ENCODE assay signal across 8 cellular contexts in the genomic region with DNA sequence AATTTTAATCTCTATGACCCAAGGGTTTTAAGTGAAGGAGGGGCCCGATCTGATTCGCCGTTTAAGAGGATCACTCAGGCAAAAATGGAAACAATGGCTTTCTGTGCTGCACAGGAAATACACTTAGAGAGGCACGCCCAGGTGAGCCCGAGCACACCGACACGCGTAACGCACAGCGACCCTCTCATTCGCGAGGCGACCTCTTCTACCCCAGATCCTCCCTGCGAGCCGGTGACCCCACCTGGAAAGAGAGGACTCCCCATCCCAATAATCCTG. TPM values are rescaled to one million over a fixed set of nuclear protein-coding genes. Genes with fewer than 3 reads are reported as not detected.
DNase-seq lines count a peak whose midpoint lies in the region; ATAC-seq and TF ChIP-seq lines count a peak whose summit lies in the region.

No MANE protein-coding gene starts in this region.

- no peak for TF ChIP-seq EP300 in ovary (IDR thresholded peaks at IDR 0.05)

- TF ChIP-seq CTCF in ovary (IDR thresholded peaks at IDR 0.05), result no peak

- peak overlapping the region; percentile 90 for H3K27ac Mint-ChIP-seq in activated naive CD4-positive, alpha-beta T cell treated with anti-CD3 and anti-CD28 coated beads, Interleukin-2, amount 10 ng/mL, durations not matched to agents 7 days and 5 days
- peak overlapping the region; percentile 94 for H3K27ac Mint-ChIP-seq in activated naive CD8-positive, alpha-beta T cell
- H3K27ac Mint-ChIP-seq in memory B cell, result peak overlapping the region; percentile 90

- no peak for DNase-seq in activated naive CD4-positive, alpha-beta T cell treated with anti-CD3 and anti-CD28 coated beads, Interleukin-2, amount 10 ng/mL, durations not matched to agents 7 days and 5 days
- no peak for DNase-seq in activated naive CD4-positive, alpha-beta T cell treated with Interleukin-2 at 50 U/mL for 16 hours
- DNase-seq in memory B cell (ENCODE audit: low spot score in 2 of 2) (no peak), ovary (no peak), HEK293T (ENCODE audit: extremely low spot score) (no peak), NCI-H1930 (lab: John Stamatoyannopoulos, UW) (no peak)

- H3K36me3 ChIP-seq in ovary, result no peaks in the 10 kb centered on the region

- no peak for TF ChIP-seq POLR2A in ovary (IDR thresholded peaks at IDR 0.05)

- H3K36me3 Mint-ChIP-seq in activated naive CD4-positive, alpha-beta T cell treated with anti-CD3 and anti-CD28 coated beads, Interleukin-2, amount 10 ng/mL, durations not matched to agents 7 days and 5 days, result peaks cover 15% of the 10 kb centered on the region
- no peaks in the 10 kb centered on the region for H3K36me3 Mint-ChIP-seq in activated naive CD8-positive, alpha-beta T cell
- no peaks in the 10 kb centered on the region for H3K36me3 Mint-ChIP-seq in memory B cell

- peak; percentile 5 for ATAC-seq in HG03439 (IDR thresholded peaks at IDR 0.05; ENCODE audit: unreplicated experiment)
- ATAC-seq in memory B cell (ENCODE audit: low read depth), result peak; percentile 34

- peak overlapping the region; percentile 86 for H3K4me3 Mint-ChIP-seq in activated naive CD4-positive, alpha-beta T cell treated with anti-CD3 and anti-CD28 coated beads, Interleukin-2, amount 10 ng/mL, durations not matched to agents 7 days and 5 days
- H3K4me3 Mint-ChIP-seq in activated naive CD8-positive, alpha-beta T cell, result peak overlapping the region; percentile 96
- peak overlapping the region; percentile 84 for H3K4me3 Mint-ChIP-seq in memory B cell

- H3K27me3 Mint-ChIP-seq in activated naive CD4-positive, alpha-beta T cell treated with anti-CD3 and anti-CD28 coated beads, Interleukin-2, amount 10 ng/mL, durations not matched to agents 7 days and 5 days, result no peaks in the 10 kb centered on the region
- H3K27me3 Mint-ChIP-seq in activated naive CD8-positive, alpha-beta T cell, result no peaks in the 10 kb centered on the region
- H3K27me3 Mint-ChIP-seq in memory B cell, result no peaks in the 10 kb centered on the region

- CTCF ChIA-PET in activated naive CD4-positive, alpha-beta T cell treated with anti-CD3 and anti-CD28 coated beads, Interleukin-2, amount 10 ng/mL, durations not matched to agents 7 days and 5 days (lab: Charles Lee), result interaction anchor here (1.0 kb wide), 1 partner anchor 97 kb away, joined by 6 read pairs; no protein-coding TSS in a partner anchor
- CTCF ChIA-PET in HEK293T (lab: Yijun Ruan, JAX), result no interaction called here

- H3K27ac ChIP-seq in ovary, result no peak overlapping the region

- POLR2A ChIA-PET in HEK293T (lab: Yijun Ruan, JAX), result no interaction called here

- no peak overlapping the region for H3K4me3 ChIP-seq in ovary

- 1 to 3% (median 2%) methylated on average over 15 of the region's 15 CpGs for WGBS in ovary, 3 donors

- no peaks in the 10 kb centered on the region for H3K9me3 Mint-ChIP-seq in activated naive CD4-positive, alpha-beta T cell treated with anti-CD3 and anti-CD28 coated beads, Interleukin-2, amount 10 ng/mL, durations not matched to agents 7 days and 5 days
- H3K9me3 Mint-ChIP-seq in activated naive CD8-positive, alpha-beta T cell (ENCODE audit: low read depth), result no peaks in the 10 kb centered on the region
- peaks cover 3% of the 10 kb centered on the region for H3K9me3 Mint-ChIP-seq in memory B cell

- H3K4me1 ChIP-seq in ovary (ENCODE audit: insufficient read depth), result peaks cover 2% of the 10 kb centered on the region

- peaks cover 56% of the 10 kb centered on the region for H3K4me1 Mint-ChIP-seq in activated naive CD4-positive, alpha-beta T cell treated with anti-CD3 and anti-CD28 coated beads, Interleukin-2, amount 10 ng/mL, durations not matched to agents 7 days and 5 days
- peaks cover 41% of the 10 kb centered on the region for H3K4me1 Mint-ChIP-seq in activated naive CD8-positive, alpha-beta T cell (ENCODE audit: low read depth)
- peaks cover 30% of the 10 kb centered on the region for H3K4me1 Mint-ChIP-seq in memory B cell

- intact Hi-C loops in ovary (cut with DNase I), result loop anchor here in 1 of 4 donors (10.0 kb wide), 1 partner anchor 132 kb away; no protein-coding TSS in a partner anchor

- peaks cover 8% of the 10 kb centered on the region for H3K27me3 ChIP-seq in ovary

- H3K9me3 ChIP-seq in ovary, result no peaks in the 10 kb centered on the region

TF ChIP-seq in HEK293T, 16 proteins besides CTCF, POLR2A, EP300 and RAD21:
- TF ChIP-seq ARNT (IDR thresholded peaks at IDR 0.05) (no peak), LEF1 (IDR thresholded peaks at IDR 0.05; ENCODE audit: borderline replicate concordance) (no peak), HDGF (IDR thresholded peaks at IDR 0.05; ENCODE audit: borderline replicate concordance) (no peak), FOXA1 (IDR thresholded peaks at IDR 0.05) (no peak), TARDBP (IDR thresholded peaks at IDR 0.05) (no peak), FOXK2 (IDR thresholded peaks at IDR 0.05) (no peak), L3MBTL2 (conservative IDR thresholded peaks at IDR 0.05) (no peak), SP1 (IDR thresholded peaks at IDR 0.05) (no peak)
- TF ChIP-seq, protein P1, sequence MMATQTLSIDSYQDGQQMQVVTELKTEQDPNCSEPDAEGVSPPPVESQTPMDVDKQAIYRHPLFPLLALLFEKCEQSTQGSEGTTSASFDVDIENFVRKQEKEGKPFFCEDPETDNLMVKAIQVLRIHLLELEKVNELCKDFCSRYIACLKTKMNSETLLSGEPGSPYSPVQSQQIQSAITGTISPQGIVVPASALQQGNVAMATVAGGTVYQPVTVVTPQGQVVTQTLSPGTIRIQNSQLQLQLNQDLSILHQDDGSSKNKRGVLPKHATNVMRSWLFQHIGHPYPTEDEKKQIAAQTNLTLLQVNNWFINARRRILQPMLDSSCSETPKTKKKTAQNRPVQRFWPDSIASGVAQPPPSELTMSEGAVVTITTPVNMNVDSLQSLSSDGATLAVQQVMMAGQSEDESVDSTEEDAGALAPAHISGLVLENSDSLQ (IDR thresholded peaks at IDR 0.05), result no peak

RNA-seq across cellular contexts. Expression of a gene that starts 0.2 kb away (rescaled TPM):
- 10 to 100 TPM in 1 of 7 donors, 1 to 10 TPM in 4, under 1 TPM in 2; 0.18 to 18.3 (median 1.6) TPM for total RNA-seq in ovary
- under 1 TPM in 1 of 2 donors, not detected in 1; 0.25 TPM for polyA plus RNA-seq in ovary

RNA-seq across cellular contexts. Expression of a gene that starts 5.5 kb away (rescaled TPM):
- total RNA-seq in ovary, result 1 to 10 TPM in 5 of 7 donors, under 1 TPM in 2; 0.71 to 5.0 (median 2.0) TPM
- 1 to 10 TPM; 1.1 to 3.6 TPM for polyA plus RNA-seq in ovary

RNA-seq across cellular contexts. Expression of a gene that starts 27.5 kb away (rescaled TPM):
- 100 to 1,000 TPM in 4 of 7 donors, 10 to 100 TPM in 3; 57.3 to 149 (median 120) TPM for total RNA-seq in ovary
- polyA plus RNA-seq in ovary, result 100 to 1,000 TPM in 1 of 2 donors, 10 to 100 TPM in 1; 98.7 to 106 TPM

RNA-seq across cellular contexts. Expression of a gene that starts 29.6 kb away (rescaled TPM):
- 10 to 100 TPM; 57.6 to 76.6 (median 61.0) TPM for total RNA-seq in ovary
- polyA plus RNA-seq in ovary, result 10 to 100 TPM; 34.0 to 69.9 TPM

RNA-seq across cellular contexts. Expression of a gene that starts 46.6 kb away (rescaled TPM):
- 1,000 to 10,000 TPM in 4 of 7 donors, 100 to 1,000 TPM in 3; 130 to 3,887 (median 1,173) TPM for total RNA-seq in ovary
- polyA plus RNA-seq in ovary, result 1,000 to 10,000 TPM in 1 of 2 donors, 100 to 1,000 TPM in 1; 430 to 1,351 TPM
